ENCODE assay signal across 25 cellular contexts in the genomic region with DNA sequence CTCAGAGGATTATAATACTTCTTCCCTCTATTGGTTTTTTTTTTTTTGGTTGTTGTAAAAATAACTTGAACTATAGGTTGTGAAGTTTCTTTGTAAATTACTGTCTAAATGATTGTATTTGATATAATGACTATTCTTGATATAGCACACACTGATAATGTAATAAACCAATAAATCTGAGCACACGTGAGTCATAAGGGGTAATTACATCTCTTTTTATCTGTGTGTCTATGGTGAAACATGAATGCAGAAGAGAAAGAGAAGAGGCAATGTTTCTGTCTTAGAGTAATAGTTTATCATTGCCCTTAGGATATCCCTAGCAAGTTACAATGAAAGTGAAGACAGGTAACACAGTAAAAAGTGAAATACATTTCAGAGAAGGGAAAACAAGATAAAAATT.
"Had no signal": no experiment of that assay in that cellular context is flagged by ENCODE, and none has a peak within 500 bp of the region (broad histone marks: within the 10 kb centered on the region; RNA-seq: fewer than 3 reads in every experiment).

No MANE protein-coding gene starts in this region.

- ATAC-seq: left ventricle myocardium superior had no signal

- H3K9me3 ChIP-seq: adrenal gland, ascending aorta, right lobe of liver, testis, uterus had no signal

- H3K27ac Mint-ChIP-seq: activated B cell treated with CpG ODN at 0.5 μM for 24 hours; activated CD4-positive, alpha-beta T cell treated with anti-CD3 and anti-CD28 coated beads for 36 hours; activated naive CD8-positive, alpha-beta T cell; activated T-helper 2 cell treated with anti-CD3 and anti-CD28 coated beads, Interferon-gamma antibody, Interleukin-2, Interleukin-4, amounts not matched to agents 10 μg/mL and 5 μg/mL and 100 μg/mL, durations not matched to agents 14 hours and 24 hours and 36 hours; endodermal cell had no signal

- H3K27ac ChIP-seq: adrenal gland, ascending aorta, right lobe of liver, testis, uterus had no signal

- H3K9me3 Mint-ChIP-seq: activated T-helper 2 cell treated with anti-CD3 and anti-CD28 coated beads, Interferon-gamma antibody, Interleukin-2, Interleukin-4, amounts not matched to agents 10 μg/mL and 5 μg/mL and 100 μg/mL, durations not matched to agents 14 hours and 24 hours and 36 hours; endodermal cell had no signal

- H3K4me1 Mint-ChIP-seq: activated B cell treated with CpG ODN at 0.5 μM for 24 hours, endodermal cell had no signal

- H3K36me3 ChIP-seq: adrenal gland, ascending aorta, right lobe of liver, uterus had no signal

- FAIRE-seq: bronchial epithelial cell had no signal

- H3K4me3 ChIP-seq: adrenal gland, ascending aorta, right lobe of liver, smooth muscle cell, testis, uterus had no signal

- H3K4me1 ChIP-seq: ascending aorta, testis had no signal

- H3K27me3 ChIP-seq: adrenal gland, ascending aorta, right lobe of liver, testis, uterus had no signal

- H3K4me3 Mint-ChIP-seq: activated B cell treated with CpG ODN at 0.5 μM for 24 hours; activated CD4-positive, alpha-beta T cell treated with anti-CD3 and anti-CD28 coated beads for 36 hours; activated naive CD8-positive, alpha-beta T cell; activated T-cell treated with anti-CD3 and anti-CD28 coated beads, Interleukin-2, amount 50 U/mL, for 4 hours; endodermal cell had no signal

- DNase-seq: activated B cell treated with CpG ODN at 0.5 μM for 24 hours; activated CD4-positive, alpha-beta T cell treated with anti-CD3 and anti-CD28 coated beads for 36 hours; activated CD4-positive, alpha-beta T cell treated with anti-CD3 and anti-CD28 coated beads, Interleukin-2, amount 50 U/mL, for 48 hours; activated CD8-positive, alpha-beta memory T cell treated with anti-CD3 and anti-CD28 coated beads, Interleukin-2, amount 50 U/mL, for 48 hours; activated naive CD4-positive, alpha-beta T cell; activated T-cell treated with anti-CD3 and anti-CD28 coated beads, Interleukin-2, amount 50 U/mL, for 4 hours; adrenal gland; cerebellar nuclear complex; cortex of kidney; endodermal cell; left ventricle myocardium superior; nucleus accumbens; right lobe of liver; stimulated activated CD4-positive, alpha-beta T cell treated with anti-CD3 and anti-CD28 coated beads, Interleukin-15, amount 100 ng/mL, for 24 hours; stimulated activated CD8-positive, alpha-beta memory T cell treated with anti-CD3 and anti-CD28 coated beads, Interleukin-4, amount 100 ng/mL, for 48 hours; stimulated activated naive CD4-positive, alpha-beta T cell; T1000; testis; trophoblast cell; uterus had no signal

- H3K4me2 ChIP-seq: smooth muscle cell had no signal
